In the genomic region with DNA sequence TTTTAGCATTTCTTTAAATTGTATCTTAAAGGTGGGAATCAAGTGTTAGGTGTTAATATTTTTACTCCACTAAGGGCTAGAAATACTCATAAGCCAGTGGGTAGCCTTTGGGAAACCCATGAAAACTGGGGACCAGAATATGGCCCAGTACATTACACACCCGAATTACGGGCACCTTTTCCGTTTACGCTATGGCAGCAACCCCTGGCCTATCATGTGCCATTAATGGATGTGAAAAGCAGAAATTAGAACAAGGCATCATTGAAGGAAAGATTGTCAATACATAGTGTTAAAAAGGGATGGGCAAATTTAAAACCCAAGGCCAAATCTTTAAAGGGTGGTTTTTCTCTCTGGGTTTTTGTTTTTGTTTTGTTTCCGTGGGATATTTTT, we compare ENCODE assay signal across 8 cellular contexts. TPM values are rescaled to one million over a fixed set of nuclear protein-coding genes. Genes with fewer than 3 reads are reported as not detected.
DNase-seq lines count a peak whose midpoint lies in the region; ATAC-seq, FAIRE-seq and TF ChIP-seq lines count a peak whose summit lies in the region.

No MANE protein-coding gene starts in this region.

- H3K4me3 ChIP-seq in RWPE2 (ENCODE audit: severe bottlenecking) = peak overlapping the region; percentile 78
- peak overlapping the region; percentile 87 for H3K4me3 ChIP-seq in fibroblast of pulmonary artery (replicated peaks; ENCODE audit: low read depth, low read length)
- peak overlapping the region; percentile 89 for H3K4me3 ChIP-seq in skeletal muscle cell (ENCODE audit: low read depth, low read length)

- FAIRE-seq in GM19239 (lab: Jason Lieb, UNC) = peak; percentile 92

- no peaks in the 10 kb centered on the region for H3K9me3 ChIP-seq in RWPE2 (ENCODE audit: severe bottlenecking)

- H3K27ac ChIP-seq in RWPE2 (ENCODE audit: poor library complexity, severe bottlenecking) = peak overlapping the region; percentile 56

- DNase-seq in GM19239 (ENCODE audit: insufficient read length, low spot score) = no peak
- DNase-seq in RWPE2 (ENCODE audit: low spot score) = no peak
- no peak for DNase-seq in fibroblast of pulmonary artery (ENCODE audit: low read depth)
- no peak for DNase-seq in skeletal muscle cell (ENCODE audit: low read depth)
- DNase-seq in ureter (ENCODE audit: low spot score) = no peak
- no peak for DNase-seq in OCI-M2 (lab: John Stamatoyannopoulos, UW; ENCODE audit: unreplicated experiment)
- DNase-seq in Kasumi-1 (lab: John Stamatoyannopoulos, UW) = no peak

- H3K27me3 ChIP-seq in RWPE2 (ENCODE audit: insufficient read depth, poor library complexity, severe bottlenecking) = no peaks in the 10 kb centered on the region

- H3K4me1 ChIP-seq in RWPE2 (ENCODE audit: insufficient read depth, poor library complexity, severe bottlenecking) = peaks cover 11% of the 10 kb centered on the region

- ATAC-seq in RWPE2 (ENCODE audit: low read depth) (no peak), GM19023 (IDR thresholded peaks at IDR 0.05; ENCODE audit: unreplicated experiment) (no peak)

- no peak for TF ChIP-seq CTCF in RWPE2 (IDR thresholded peaks at IDR 0.05; ENCODE audit: poor library complexity, severe bottlenecking)
- no peak for TF ChIP-seq CTCF in fibroblast of pulmonary artery (IDR thresholded peaks at IDR 0.05; ENCODE audit: low read length, missing control alignments)

- peaks cover 28% of the 10 kb centered on the region for H3K36me3 ChIP-seq in RWPE2 (ENCODE audit: low read depth)

RNA-seq across cellular contexts. Expression of gene FARP2, which starts 0.8 kb away (rescaled TPM):
- total RNA-seq in ureter = 120 TPM

RNA-seq across cellular contexts. Expression of gene SEPTIN2, which starts 41.1 kb away (rescaled TPM):
- total RNA-seq in ureter = 480 TPM

RNA-seq across cellular contexts. Expression of gene HDLBP, which starts 41.4 kb away (rescaled TPM):
- 526 TPM for total RNA-seq in ureter
